12 cellular contexts compared by ENCODE assay signal in the genomic region with DNA sequence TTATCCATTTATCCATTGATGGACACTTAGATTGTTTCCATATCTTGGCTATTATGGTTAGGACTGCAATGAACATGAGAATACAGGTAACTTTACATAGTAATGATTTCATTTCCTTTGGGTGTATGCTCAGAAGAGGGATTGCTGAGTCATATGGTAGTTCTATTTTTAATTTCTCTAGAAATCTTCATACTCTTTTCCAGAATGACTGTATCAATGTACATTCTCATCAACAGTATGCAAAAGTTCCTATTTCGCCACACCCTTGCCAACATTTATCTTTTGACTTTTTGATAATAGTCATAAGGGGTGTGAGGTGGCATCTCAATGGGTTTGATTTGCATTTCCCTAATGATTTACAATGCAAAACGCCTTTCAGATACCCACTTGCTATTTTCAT. TPM values are rescaled to one million over a fixed set of nuclear protein-coding genes. Genes with fewer than 3 reads are reported as not detected.
DNase-seq lines count a peak whose midpoint lies in the region; ATAC-seq and TF ChIP-seq lines count a peak whose summit lies in the region.
"Had no signal": no experiment of that assay in that cellular context is flagged by ENCODE, and none has a peak within 500 bp of the region (broad histone marks: within the 10 kb centered on the region; RNA-seq: fewer than 3 reads in every experiment).

No MANE protein-coding gene starts in this region.

- H3K9me2 ChIP-seq in OCI-LY7 (ENCODE audit: insufficient read depth, low read length) = no peaks in the 10 kb centered on the region

- H3K27ac Mint-ChIP-seq in naive thymus-derived CD8-positive, alpha-beta T cell = peak overlapping the region in 1 of 10 donors; percentile 4
- H3K27ac Mint-ChIP-seq: CD8-positive, alpha-beta T cell had no signal

- POLR2A ChIA-PET in OCI-LY7 (lab: Charles Lee) = no interaction called here
- POLR2A ChIA-PET in naive thymus-derived CD8-positive, alpha-beta T cell (lab: Charles Lee) = no interaction called here

- no peaks in the 10 kb centered on the region for H3K9me3 Mint-ChIP-seq in naive thymus-derived CD8-positive, alpha-beta T cell
- H3K9me3 Mint-ChIP-seq: CD8-positive, alpha-beta T cell had no signal

- peaks cover 49% of the 10 kb centered on the region for H3K4me1 ChIP-seq in OCI-LY7 (ENCODE audit: insufficient read depth, low read length, poor library complexity, severe bottlenecking)
- H3K4me1 ChIP-seq: psoas muscle had no signal

- no peak overlapping the region for H3K4me3 Mint-ChIP-seq in naive thymus-derived CD8-positive, alpha-beta T cell
- H3K4me3 Mint-ChIP-seq: CD8-positive, alpha-beta T cell had no signal

- no peak overlapping the region for H3K4me3 ChIP-seq in OCI-LY7 (ENCODE audit: low read depth, low read length, poor library complexity, severe bottlenecking)
- H3K4me3 ChIP-seq: psoas muscle had no signal

- H3K79me2 ChIP-seq in OCI-LY7 (ENCODE audit: insufficient read depth, low read depth, low read length) = peaks cover 2% of the 10 kb centered on the region; the same call in 1 of the 2 replicates

- no peak overlapping the region for H3K27ac ChIP-seq in OCI-LY7 (ENCODE audit: low read depth, low read length, poor library complexity, severe bottlenecking)
- H3K27ac ChIP-seq: psoas muscle had no signal

- H3K36me3 ChIP-seq in OCI-LY7 (ENCODE audit: insufficient read depth, low read length) = no peaks in the 10 kb centered on the region

- H4K20me1 ChIP-seq in OCI-LY7 (ENCODE audit: insufficient read depth, low read length) = no peaks in the 10 kb centered on the region

- no peaks in the 10 kb centered on the region for H3K9me3 ChIP-seq in OCI-LY7 (ENCODE audit: low read length)
- H3K9me3 ChIP-seq: psoas muscle had no signal

- CTCF ChIA-PET in OCI-LY7 (lab: Charles Lee; ENCODE audit: unreplicated experiment) = no interaction called here

- intact Hi-C loops in OCI-LY7 (cut with micrococcal nuclease; ENCODE audit: unreplicated experiment) = no loop called here

- no peak for TF ChIP-seq CTCF in OCI-LY7 (conservative IDR thresholded peaks at IDR 0.05; ENCODE audit: low read length)

- H3K27me3 Mint-ChIP-seq in naive thymus-derived CD8-positive, alpha-beta T cell = no peaks in the 10 kb centered on the region

- ATAC-seq in GM18858 (IDR thresholded peaks at IDR 0.05; ENCODE audit: unreplicated experiment) = peak; percentile 87
- ATAC-seq in HG02870 (IDR thresholded peaks at IDR 0.05; ENCODE audit: unreplicated experiment) = peak; percentile 78
- no peak for ATAC-seq in HG03280 (IDR thresholded peaks at IDR 0.05; ENCODE audit: unreplicated experiment)
- no peak for ATAC-seq in naive thymus-derived CD8-positive, alpha-beta T cell
- ATAC-seq: CD8-positive, alpha-beta T cell; left lobe of liver; psoas muscle had no signal

- peak overlapping the region; percentile 79; the same call in 1 of the 2 replicates for H2AFZ ChIP-seq in OCI-LY7 (ENCODE audit: low read length)

- BruUV-seq in OCI-LY7 (replicated peaks; lab: Mats Ljungman, UMichigan) = no TSS peak

- DNase-seq in A172 (ENCODE audit: low spot score) (peak; percentile 44), OCI-LY7 (ENCODE audit: low spot score) (no peak), DMS79 treated with DMSO at 0.1 percent for 48 hours (lab: John Stamatoyannopoulos, UW) (no peak), kidney tubule cell (ENCODE audit: low spot score) (no peak)
- DNase-seq in naive thymus-derived CD8-positive, alpha-beta T cell = no peak
- DNase-seq: CD8-positive, alpha-beta T cell; psoas muscle; SW 1271 had no signal

- peak overlapping the region; percentile 63; the same call in 1 of the 2 replicates for H3K4me2 ChIP-seq in OCI-LY7 (ENCODE audit: low read length)

- H3K4me1 Mint-ChIP-seq in naive thymus-derived CD8-positive, alpha-beta T cell = peaks cover 0 to 5% (median 0%) of the 10 kb centered on the region in 4 donors

- H3K36me3 Mint-ChIP-seq in naive thymus-derived CD8-positive, alpha-beta T cell = no peaks in the 10 kb centered on the region
- H3K36me3 Mint-ChIP-seq: CD8-positive, alpha-beta T cell had no signal

RNA-seq across cellular contexts. Expression of a gene that starts 6.2 kb away (rescaled TPM):
- total RNA-seq in A172 (2014; rRNA removed; shearing (Covaris generic)) = 23.8 and 26.8 TPM in 2 replicates
- 30.9 and 40.3 TPM in 2 replicates for total RNA-seq in OCI-LY7 (2014; rRNA removed; shearing (Covaris generic))
- total RNA-seq in OCI-LY7 (2022) = 49.0 and 51.2 TPM in 2 replicates
- total RNA-seq in naive thymus-derived CD8-positive, alpha-beta T cell = 10 to 100 TPM; 11.5 to 13.2 TPM
- 1 to 10 TPM; 2.1 to 3.9 (median 2.3) TPM for polyA plus RNA-seq in naive thymus-derived CD8-positive, alpha-beta T cell

RNA-seq across cellular contexts. Expression of a gene that starts 58.2 kb away (rescaled TPM):
- total RNA-seq in A172 (2014; rRNA removed; shearing (Covaris generic)) = 96.1 and 118 TPM in 2 replicates
- total RNA-seq in OCI-LY7 (2014; rRNA removed; shearing (Covaris generic)) = 112 and 126 TPM in 2 replicates
- total RNA-seq in OCI-LY7 (2022) = 78.1 and 96.1 TPM in 2 replicates
- 10 to 100 TPM; 40.8 to 44.3 TPM for total RNA-seq in naive thymus-derived CD8-positive, alpha-beta T cell
- polyA plus RNA-seq in naive thymus-derived CD8-positive, alpha-beta T cell = 10 to 100 TPM; 35.9 to 44.8 (median 36.8) TPM

Comparison
In these comparisons a context has a peak if more than half of its experiments do, and no peak if none do; other contexts are left out.
1. ATAC-seq: peak in GM18858 (single experiment) and HG02870 (single experiment); none in HG03280 (single experiment) and naive thymus-derived CD8-positive, alpha-beta T cell (0 of 2).